8 cellular contexts compared by ENCODE assay signal in genomic region chr16:2474877-2475412, GRCh38.
A peak's percentile ranks its signal among the peaks of the same experiment; 100 is the strongest.
DNase-seq lines count a peak whose midpoint lies in the region; ATAC-seq lines count a peak whose summit lies in the region.

TBC1D24 (plus strand) TSS chr16:2475127; CDS start chr16:2496149, 21,022 bp downstream.

- DNase-seq in NCI-H2029 (lab: John Stamatoyannopoulos, UW) (peak; percentile 63), NCI-H2029 treated with DMSO at 0.1 percent for 48 hours (lab: John Stamatoyannopoulos, UW) (no peak), NCI-H446 treated with DMSO at 0.1 percent for 48 hours (lab: John Stamatoyannopoulos, UW) (peak; percentile 27), dedifferentiated amniotic fluid mesenchymal stem cell (ENCODE audit: extremely low spot score) (peak; percentile 75), left kidney (ENCODE audit: low read depth, low spot score) (peak; percentile 96)
- DNase-seq in activated CD4-positive, alpha-beta T cell treated with anti-CD3 and anti-CD28 coated beads, Interleukin-2, amount 50 U/mL, for 1 hour, result peak; percentile 61
- DNase-seq in stimulated activated CD4-positive, alpha-beta T cell treated with anti-CD3 and anti-CD28 coated beads, Interleukin-1b, Interleukin-23, amount 100 ng/mL, for 24 hours (ENCODE audit: low read depth in 4 of 4, low spot score in 1 of 4), result peak; percentile 52 to 82 (median 72)

- peak; percentile 44 for ATAC-seq in HG02981 (IDR thresholded peaks at IDR 0.05; ENCODE audit: unreplicated experiment)
